In genomic region chr3:197104738-197105137, GRCh38 we compare ENCODE assay signal across 19 cellular contexts.
"Had no signal": no experiment of that assay in that cellular context is flagged by ENCODE, and none has a peak within 500 bp of the region (broad histone marks: within the 10 kb centered on the region; RNA-seq: fewer than 3 reads in every experiment).

No MANE protein-coding gene starts in this region.

- DNase-seq: colonic mucosa; dermis blood vessel endothelial cell; erythroblast; heart left ventricle; hippocampal formation; kidney glomerular epithelial cell; mammary epithelial cell; naive thymus-derived CD8-positive, alpha-beta T cell; posterior cingulate gyrus; stimulated activated CD4-positive, alpha-beta T cell treated with anti-CD3 and anti-CD28 coated beads, Interleukin-4, amount 100 ng/mL, for 1 hour; stimulated activated CD8-positive, alpha-beta memory T cell treated with anti-CD3 and anti-CD28 coated beads, Interleukin-4, amount 100 ng/mL, for 48 hours; stimulated activated naive CD8-positive, alpha-beta T cell treated with anti-CD3 and anti-CD28 coated beads, Interleukin-15, Interleukin-2, amounts not matched to agents 100 U/mL and 50 U/mL, for 24 hours; tibial artery; upper lobe of right lung had no signal

- H3K4me1 Mint-ChIP-seq: naive thymus-derived CD8-positive, alpha-beta T cell; stimulated activated effector memory CD8-positive, alpha-beta T cell treated with anti-CD3 and anti-CD28 coated beads, Interleukin-12 subunit alpha, Interleukin-12 subunit beta, amount 100 ng/mL, for 72 hours had no signal

- H3K27ac ChIP-seq: colonic mucosa, heart left ventricle, neutrophil, tibial artery, upper lobe of right lung, vagina had no signal

- H3K27me3 ChIP-seq: colonic mucosa, heart left ventricle, neutrophil, tibial artery, upper lobe of right lung, vagina had no signal

- H3K36me3 ChIP-seq: colonic mucosa, neutrophil had no signal

- H3K4me3 Mint-ChIP-seq: naive thymus-derived CD8-positive, alpha-beta T cell; stimulated activated effector memory CD8-positive, alpha-beta T cell treated with anti-CD3 and anti-CD28 coated beads, Interleukin-12 subunit alpha, Interleukin-12 subunit beta, amount 100 ng/mL, for 72 hours had no signal

- H3K4me1 ChIP-seq: colonic mucosa, heart left ventricle, tibial artery, upper lobe of right lung, vagina had no signal

- H3K9me3 Mint-ChIP-seq: naive thymus-derived CD8-positive, alpha-beta T cell; stimulated activated effector memory CD8-positive, alpha-beta T cell treated with anti-CD3 and anti-CD28 coated beads, Interleukin-12 subunit alpha, Interleukin-12 subunit beta, amount 100 ng/mL, for 72 hours had no signal

- H3K4me3 ChIP-seq: colonic mucosa, heart left ventricle, tibial artery, upper lobe of right lung, vagina had no signal

- H3K27me3 Mint-ChIP-seq: naive thymus-derived CD8-positive, alpha-beta T cell had no signal

- H3K9me3 ChIP-seq: colonic mucosa, heart left ventricle, neutrophil, tibial artery, upper lobe of right lung, vagina had no signal

- FAIRE-seq: frontal cortex, islet of Langerhans had no signal

- ATAC-seq: heart left ventricle; naive thymus-derived CD8-positive, alpha-beta T cell; stimulated activated effector memory CD8-positive, alpha-beta T cell treated with anti-CD3 and anti-CD28 coated beads, Interleukin-12 subunit alpha, Interleukin-12 subunit beta, amount 100 ng/mL, for 72 hours; stimulated activated naive CD8-positive, alpha-beta T cell treated with anti-CD3 and anti-CD28 coated beads, Interleukin-15, Interleukin-2, amounts not matched to agents 100 U/mL and 50 U/mL, for 24 hours; upper lobe of right lung had no signal

- H3K27ac Mint-ChIP-seq: naive thymus-derived CD8-positive, alpha-beta T cell; stimulated activated effector memory CD8-positive, alpha-beta T cell treated with anti-CD3 and anti-CD28 coated beads, Interleukin-12 subunit alpha, Interleukin-12 subunit beta, amount 100 ng/mL, for 72 hours had no signal
